ENCODE assay signal across 10 cellular contexts in genomic region chr21:38295997-38296764, GRCh38. TPM values are rescaled to one million over a fixed set of nuclear protein-coding genes. Genes with fewer than 3 reads are reported as not detected.
DNase-seq lines count a peak whose midpoint lies in the region; ATAC-seq and TF ChIP-seq lines count a peak whose summit lies in the region.
"Had no signal": no experiment of that assay in that cellular context is flagged by ENCODE, and none has a peak within 500 bp of the region (broad histone marks: within the 10 kb centered on the region; RNA-seq: fewer than 3 reads in every experiment).

No MANE protein-coding gene starts in this region.

- intact Hi-C loops in esophagus squamous epithelium (cut with DNase I) = no loop called here

- in situ Hi-C loops in brain microvascular endothelial cell (cut with HindIII; ENCODE audit: low pct_ligation_motif_present, low sequenced_read_pairs) = no loop called here

- no peaks in the 10 kb centered on the region for H3K27me3 ChIP-seq in esophagus squamous epithelium
- no peaks in the 10 kb centered on the region for H3K27me3 ChIP-seq in brain microvascular endothelial cell (replicated peaks)

- H3K36me3 ChIP-seq in esophagus squamous epithelium (peaks cover 0 to 23% (median 0%) of the 10 kb centered on the region in 3 donors), brain microvascular endothelial cell (replicated peaks) (no peaks in the 10 kb centered on the region)

- peaks cover 22 to 75% (median 44%) of the 10 kb centered on the region in 3 donors for H3K4me1 ChIP-seq in esophagus squamous epithelium
- H3K4me1 ChIP-seq: Caco-2 had no signal

- ATAC-seq in HG03565 (IDR thresholded peaks at IDR 0.05; ENCODE audit: unreplicated experiment) = no peak

- 40 to 42% methylated on average over 7 to 8 of the region's 8 CpGs for WGBS in esophagus squamous epithelium, 2 donors

- H3K9me3 ChIP-seq in esophagus squamous epithelium = no peaks in the 10 kb centered on the region
- H3K9me3 ChIP-seq: Caco-2 had no signal

- DNase-seq in AG10803 (ENCODE audit: low read depth) (peak; percentile 43), HFFc6 (peak; percentile 15), esophagus squamous epithelium (lab: John Stamatoyannopoulos, UW) (no peak), T-helper 9 cell (no peak), brain microvascular endothelial cell (no peak), globus pallidus (ENCODE audit: low spot score) (no peak)
- DNase-seq: Caco-2, NCI-H524 had no signal

- H3K27me3 Mint-ChIP-seq in HFFc6 (ENCODE audit: insufficient read depth) (no peaks in the 10 kb centered on the region), nephron (ENCODE audit: low read depth) (no peaks in the 10 kb centered on the region)

- H3K36me3 Mint-ChIP-seq in HFFc6 (ENCODE audit: low read depth) = peaks cover 9% of the 10 kb centered on the region; the same call in 1 of the 2 replicates
- H3K36me3 Mint-ChIP-seq in nephron (ENCODE audit: low read depth) = peaks cover 25% of the 10 kb centered on the region

- no peak for TF ChIP-seq POLR2A in esophagus squamous epithelium (IDR thresholded peaks at IDR 0.05)

- H3K27ac ChIP-seq in esophagus squamous epithelium (peak overlapping the region; percentile 32 to 77 (median 54)), brain microvascular endothelial cell (no peak overlapping the region)

- H3K4me3 Mint-ChIP-seq in HFFc6 = peak overlapping the region; percentile 68
- H3K4me3 Mint-ChIP-seq in nephron = peak overlapping the region; percentile 1 to 54 (median 11)

- H3K4me3 ChIP-seq in AG10803 (ENCODE audit: low read length) = no peak overlapping the region
- H3K4me3 ChIP-seq in esophagus squamous epithelium = peak overlapping the region in 1 of 4 donors; percentile 19
- no peak overlapping the region for H3K4me3 ChIP-seq in brain microvascular endothelial cell (ENCODE audit: low read depth, low read length)

- H3K9me3 Mint-ChIP-seq in HFFc6 (no peaks in the 10 kb centered on the region), nephron (no peaks in the 10 kb centered on the region)

- peaks cover 96% of the 10 kb centered on the region for H3K4me1 Mint-ChIP-seq in HFFc6 (ENCODE audit: low read depth)
- peaks cover 65% of the 10 kb centered on the region for H3K4me1 Mint-ChIP-seq in nephron

- H3K27ac Mint-ChIP-seq in HFFc6 (peak overlapping the region; percentile 80), nephron (peak overlapping the region; percentile 56 to 88 (median 74))

- no peak for TF ChIP-seq CTCF in AG10803 (conservative IDR thresholded peaks at IDR 0.05; ENCODE audit: low read length)
- no peak for TF ChIP-seq CTCF in HFFc6 (IDR thresholded peaks at IDR 0.05)
- no peak for TF ChIP-seq CTCF in esophagus squamous epithelium (IDR thresholded peaks at IDR 0.05)
- no peak for TF ChIP-seq CTCF in nephron (IDR thresholded peaks at IDR 0.05; ENCODE audit: unreplicated experiment in 3 of 3)
- no peak for TF ChIP-seq CTCF in brain microvascular endothelial cell (IDR thresholded peaks at IDR 0.05; ENCODE audit: low read depth, low read length, missing control alignments)

RNA-seq across cellular contexts. Expression of gene KCNJ15, which starts 39.4 kb away (rescaled TPM):
- total RNA-seq in HFFc6 (2021; fragmentation: NEBNext Ultra II Directional; extraction: Animal tissue kit (Norgen Biotek cat#: 25700)) = 1 to 10 TPM in 1 of 6 experiments, under 1 TPM in 5; 0.33 to 1.2 (median 0.50) TPM
- 10 to 100 TPM in 3 of 4 donors, 1 to 10 TPM in 1; 8.1 to 17.8 (median 15.8) TPM for total RNA-seq in esophagus squamous epithelium
- total RNA-seq: Caco-2 had no signal

Comparison
In these comparisons a context has a peak if more than half of its experiments do, and no peak if none do; other contexts are left out.
1. DNase-seq: peak in AG10803 (single experiment) and HFFc6 (single experiment); none in esophagus squamous epithelium (single experiment), T-helper 9 cell (single experiment), brain microvascular endothelial cell (single experiment) and globus pallidus (single experiment).
2. RNA of gene KCNJ15, which starts 39.4 kb away (total RNA-seq): 8.1 to 17.8 TPM in esophagus squamous epithelium; 0.33 to 1.2 TPM in HFFc6; every median in the first group is over 4 times any median in the second.